In the genomic region with DNA sequence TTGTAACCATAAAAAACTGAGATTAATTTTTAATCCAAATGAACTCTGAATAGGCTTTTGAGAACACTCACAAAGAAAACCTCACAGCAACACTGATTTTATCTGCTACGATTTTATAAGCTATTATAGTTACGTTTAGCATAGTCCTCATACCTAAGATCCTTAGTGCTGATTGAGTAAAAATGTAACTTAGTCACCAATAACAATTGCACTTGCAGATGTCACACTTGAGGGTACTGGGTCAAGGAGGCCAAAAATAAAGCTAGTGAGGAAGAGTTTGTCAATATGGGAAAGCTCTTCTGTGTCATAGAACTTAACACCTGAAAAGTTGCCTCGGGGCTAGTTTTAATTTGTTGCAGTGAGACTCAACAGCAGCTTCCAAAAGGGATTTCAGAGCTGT, we compare ENCODE assay signal across 28 cellular contexts.
"Had no signal": no experiment of that assay in that cellular context is flagged by ENCODE, and none has a peak within 500 bp of the region (broad histone marks: within the 10 kb centered on the region; RNA-seq: fewer than 3 reads in every experiment).

No MANE protein-coding gene starts in this region.

- H3K27me3 ChIP-seq: adrenal gland, body of pancreas, cardiac muscle cell, colonic mucosa had no signal

- H3K27ac ChIP-seq: adrenal gland, body of pancreas, cardiac muscle cell, colonic mucosa, WERI-Rb-1 had no signal

- H3K4me3 ChIP-seq: adrenal gland, body of pancreas, cardiac muscle cell, colonic mucosa had no signal

- DNase-seq: activated B cell treated with CpG ODN at 0.5 μM for 24 hours; activated CD4-positive, alpha-beta memory T cell treated with anti-CD3 and anti-CD28 coated beads for 36 hours; activated CD4-positive, alpha-beta T cell treated with anti-CD3 and anti-CD28 coated beads for 48 hours; activated CD4-positive, alpha-beta T cell treated with anti-CD3 and anti-CD28 coated beads, Interleukin-2, amount 50 U/mL, for 1 hour; activated CD8-positive, alpha-beta memory T cell treated with anti-CD3 and anti-CD28 coated beads, Interleukin-2, amount 10 ng/mL, durations not matched to agents 7 days and 5 days; activated CD8-positive, alpha-beta memory T cell treated with anti-CD3 and anti-CD28 coated beads, Interleukin-2, amount 50 U/mL, for 4 hours; activated CD8-positive, alpha-beta T cell treated with anti-CD3 and anti-CD28 coated beads, Interleukin-2, amount 10 ng/mL, durations not matched to agents 7 days and 5 days; activated effector memory CD4-positive, alpha-beta T cell treated with anti-CD3 and anti-CD28 coated beads, Interleukin-2, amount 50 U/mL, for 16 hours; activated naive CD4-positive, alpha-beta T cell treated with anti-CD3 and anti-CD28 coated beads for 36 hours; activated naive CD8-positive, alpha-beta T cell treated with anti-CD3 and anti-CD28 coated beads for 36 hours; activated naive CD8-positive, alpha-beta T cell treated with anti-CD3 and anti-CD28 coated beads, Interleukin-2, amount 50 U/mL, for 24 hours; activated T-cell treated with anti-CD3 and anti-CD28 coated beads, Interleukin-2, amount 50 U/mL, for 1 hour; activated T-cell treated with anti-CD3 and anti-CD28 coated beads, Interleukin-2, amount 50 U/mL, for 48 hours; adrenal gland; amygdala; aorta; body of pancreas; central memory CD4-positive, alpha-beta T cell; cerebellar nuclear complex; colonic mucosa; effector memory CD4-positive, alpha-beta T cell; endodermal cell; foreskin fibroblast; SW 1271; T-cell; T-helper 9 cell; WERI-Rb-1 had no signal

- H3K4me1 ChIP-seq: adrenal gland, colonic mucosa had no signal

- H3K36me3 ChIP-seq: adrenal gland, cardiac muscle cell, colonic mucosa, WERI-Rb-1 had no signal
